ENCODE assay signal across 8 cellular contexts in genomic region chr2:171522804-171523338, GRCh38. TPM values are rescaled to one million over a fixed set of nuclear protein-coding genes. Genes with fewer than 3 reads are reported as not detected.
DNase-seq lines count a peak whose midpoint lies in the region; ATAC-seq and TF ChIP-seq lines count a peak whose summit lies in the region.

No MANE protein-coding gene starts in this region.

- TF ChIP-seq EP300 in Ishikawa (IDR thresholded peaks at IDR 0.05; ENCODE audit: borderline replicate concordance): no peak

- H3K36me3 ChIP-seq in CD8-positive, alpha-beta memory T cell (ENCODE audit: insufficient read depth, low read length): no peaks in the 10 kb centered on the region
- H3K36me3 ChIP-seq in rectal smooth muscle tissue (ENCODE audit: control insufficient read depth, insufficient read depth, low read length): no peaks in the 10 kb centered on the region

- no peaks in the 10 kb centered on the region for H3K9me3 Mint-ChIP-seq in CD8-positive, alpha-beta memory T cell

- no peaks in the 10 kb centered on the region for H3K9me3 ChIP-seq in CD8-positive, alpha-beta memory T cell (ENCODE audit: low read length)

- peaks cover 12% of the 10 kb centered on the region for H3K27me3 ChIP-seq in CD8-positive, alpha-beta memory T cell (ENCODE audit: insufficient read depth, low read length, poor library complexity, severe bottlenecking)
- no peaks in the 10 kb centered on the region for H3K27me3 ChIP-seq in rectal smooth muscle tissue (ENCODE audit: control insufficient read depth, insufficient read depth, low read length)

- peaks cover 7 to 23% (median 14%) of the 10 kb centered on the region in 3 donors for H3K4me1 Mint-ChIP-seq in CD8-positive, alpha-beta memory T cell

- TF ChIP-seq RAD21 in Ishikawa (IDR thresholded peaks at IDR 0.05; ENCODE audit: low read depth): no peak

- peak overlapping the region in 1 of 8 donors; percentile 63 for H3K27ac Mint-ChIP-seq in CD8-positive, alpha-beta memory T cell

- H3K4me3 Mint-ChIP-seq in CD8-positive, alpha-beta memory T cell: peak overlapping the region; percentile 40 to 91 (median 75)

- peak overlapping the region; percentile 62 for H3K27ac ChIP-seq in CD8-positive, alpha-beta memory T cell (ENCODE audit: low read depth, low read length)
- H3K27ac ChIP-seq in rectal smooth muscle tissue (ENCODE audit: low read depth, low read length): peak overlapping the region; percentile 94

- peak overlapping the region; percentile 28 for H3K4me3 ChIP-seq in CD8-positive, alpha-beta memory T cell (ENCODE audit: low read length)
- peak overlapping the region; percentile 88 for H3K4me3 ChIP-seq in rectal smooth muscle tissue (ENCODE audit: low read length)

- DNase-seq in CD8-positive, alpha-beta memory T cell: no peak
- DNase-seq in amygdala (lab: John Stamatoyannopoulos, UW): peak in 31 of 56 donors; percentile 15 to 77 (median 47)
- peak; percentile 33 for DNase-seq in hepatic stellate cell (ENCODE audit: low spot score)
- no peak for DNase-seq in 8988T
- no peak for DNase-seq in NCI-H526 treated with DMSO at 0.1 percent for 48 hours (lab: John Stamatoyannopoulos, UW)

- ATAC-seq in GM19397 (IDR thresholded peaks at IDR 0.05; ENCODE audit: unreplicated experiment): peak; percentile 39

- peaks cover 32 to 66% of the 10 kb centered on the region in 2 donors for H3K27me3 Mint-ChIP-seq in CD8-positive, alpha-beta memory T cell

- no peaks in the 10 kb centered on the region for H3K4me1 ChIP-seq in CD8-positive, alpha-beta memory T cell (ENCODE audit: insufficient read depth, low read length)
- H3K4me1 ChIP-seq in rectal smooth muscle tissue (ENCODE audit: control insufficient read depth, insufficient read depth, low read length): peaks cover 7% of the 10 kb centered on the region

- CTCF ChIA-PET in CD8-positive, alpha-beta memory T cell (lab: Charles Lee): no interaction called here

- peak overlapping the region; percentile 54 for H3K9ac ChIP-seq in rectal smooth muscle tissue (ENCODE audit: low read length)

- POLR2A ChIA-PET in CD8-positive, alpha-beta memory T cell (lab: Charles Lee): no interaction called here

- H3K36me3 Mint-ChIP-seq in CD8-positive, alpha-beta memory T cell: peaks cover 0 to 3% (median 1%) of the 10 kb centered on the region in 3 donors

TF ChIP-seq in Ishikawa, 13 proteins besides CTCF, POLR2A, EP300 and RAD21:
- TF ChIP-seq, protein P1, sequence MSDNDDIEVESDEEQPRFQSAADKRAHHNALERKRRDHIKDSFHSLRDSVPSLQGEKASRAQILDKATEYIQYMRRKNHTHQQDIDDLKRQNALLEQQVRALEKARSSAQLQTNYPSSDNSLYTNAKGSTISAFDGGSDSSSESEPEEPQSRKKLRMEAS (IDR thresholded peaks at IDR 0.05): peak; percentile 90
- TF ChIP-seq TEAD4 (IDR thresholded peaks at IDR 0.05) (no peak), USF1 (IDR thresholded peaks at IDR 0.05) (peak; percentile 73), FOXM1 (IDR thresholded peaks at IDR 0.05; ENCODE audit: borderline replicate concordance, low read depth) (no peak), TCF12 (IDR thresholded peaks at IDR 0.05; ENCODE audit: low read depth) (no peak), TAF1 (IDR thresholded peaks at IDR 0.05; ENCODE audit: low read depth) (no peak), ZBTB7A (IDR thresholded peaks at IDR 0.05; ENCODE audit: low read depth) (no peak; the same call in 1 of the 2 replicates), EGR1 (IDR thresholded peaks at IDR 0.05) (peak; percentile 28; the same call in 1 of the 2 replicates)

RNA-seq across cellular contexts. Expression of gene CYBRD1, which starts 0.6 kb away (rescaled TPM):
- 1 to 10 TPM in 1 of 2 experiments, under 1 TPM in 1; 0.95 to 1.2 TPM for total RNA-seq in CD8-positive, alpha-beta memory T cell
- polyA plus RNA-seq in CD8-positive, alpha-beta memory T cell: 1.2 TPM

Comparison
In these comparisons a context has a peak if more than half of its experiments do, and no peak if none do; other contexts are left out.
1. DNase-seq: peak in amygdala (31 of 56) and hepatic stellate cell (single experiment); none in CD8-positive, alpha-beta memory T cell (0 of 5), 8988T (single experiment) and NCI-H526 treated with DMSO at 0.1 percent for 48 hours (single experiment).